Comparison of ENCODE assay signal across 14 cellular contexts in genomic region chr11:64222651-64223000, GRCh38.
"Had no signal": no experiment of that assay in that cellular context is flagged by ENCODE, and none has a peak within 500 bp of the region (broad histone marks: within the 10 kb centered on the region; RNA-seq: fewer than 3 reads in every experiment).

No MANE protein-coding gene starts in this region.

- H3K36me3 ChIP-seq: neural progenitor cell, pancreas had no signal

- DNase-seq: activated CD4-positive, alpha-beta T cell treated with anti-CD3 and anti-CD28 coated beads, Interleukin-2, amount 10 ng/mL, durations not matched to agents 24 days and 14 days; activated CD4-positive, CD25-positive, alpha-beta regulatory T cell; activated CD8-positive, alpha-beta memory T cell treated with anti-CD3 and anti-CD28 coated beads for 24 hours; activated naive CD4-positive, alpha-beta T cell treated with anti-CD3 and anti-CD28 coated beads for 36 hours; islet precursor cell; naive B cell; stimulated activated CD4-positive, alpha-beta T cell treated with anti-CD3 and anti-CD28 coated beads, Interleukin-4, amount 100 ng/mL, for 24 hours; stimulated activated naive CD8-positive, alpha-beta T cell treated with anti-CD3 and anti-CD28 coated beads, Interleukin-15, Interleukin-2, amounts not matched to agents 100 U/mL and 50 U/mL, for 24 hours had no signal

- FAIRE-seq: pancreas had no signal

- H3K9me3 ChIP-seq: pancreas, suprapubic skin had no signal

- H3K27ac ChIP-seq: neural progenitor cell, pancreas, suprapubic skin had no signal

- H3K4me3 ChIP-seq: neural progenitor cell, pancreas, skin epidermis, suprapubic skin had no signal

- H3K4me2 ChIP-seq: neural progenitor cell had no signal

- H2AFZ ChIP-seq: neural progenitor cell had no signal

- ATAC-seq: activated T-helper 17 cell treated with anti-CD3 and anti-CD28 coated beads, Interleukin-2, amount 50 U/mL, for 72 hours; left lobe of liver; pancreas; stimulated activated naive CD8-positive, alpha-beta T cell treated with anti-CD3 and anti-CD28 coated beads, Interleukin-15, Interleukin-2, amounts not matched to agents 100 U/mL and 50 U/mL, for 24 hours had no signal

- H3K27me3 ChIP-seq: neural progenitor cell, pancreas, suprapubic skin had no signal

- H3K9ac ChIP-seq: neural progenitor cell had no signal
